ENCODE assay signal across 8 cellular contexts in genomic region chr2:216015722-216016464, GRCh38. TPM values are rescaled to one million over a fixed set of nuclear protein-coding genes. Genes with fewer than 3 reads are reported as not detected.
DNase-seq lines count a peak whose midpoint lies in the region; ATAC-seq and TF ChIP-seq lines count a peak whose summit lies in the region.

No MANE protein-coding gene starts in this region.

- intact Hi-C loops in psoas muscle (cut with DNase I): no loop called here

- peak; percentile 83 for ATAC-seq in GM19043 (IDR thresholded peaks at IDR 0.05; ENCODE audit: low read depth, unreplicated experiment)
- peak; percentile 77 for ATAC-seq in HG03108 (IDR thresholded peaks at IDR 0.05; ENCODE audit: unreplicated experiment)
- no peak for ATAC-seq in psoas muscle

- H3K36me3 ChIP-seq in BLaER1 (no peaks in the 10 kb centered on the region), SU-DHL-6 (ENCODE audit: low read length) (no peaks in the 10 kb centered on the region), psoas muscle (ENCODE audit: insufficient read depth in 1 of 2, low read depth in 1 of 2) (no peaks in the 10 kb centered on the region)

- H4K20me1 ChIP-seq in BLaER1: no peaks in the 10 kb centered on the region
- no peaks in the 10 kb centered on the region for H4K20me1 ChIP-seq in SU-DHL-6 (ENCODE audit: low read depth, low read length)

- WGBS in psoas muscle, 3 donors: 66 to 78% (median 75%) methylated on average over 5 of the region's 5 CpGs

- peak overlapping the region; percentile 65 for H3K4me2 ChIP-seq in BLaER1
- H3K4me2 ChIP-seq in SU-DHL-6 (ENCODE audit: low read depth, low read length, poor library complexity, severe bottlenecking): peak overlapping the region; percentile 51

- H3K9me2 ChIP-seq in SU-DHL-6 (replicated peaks; ENCODE audit: insufficient read depth, low read length): no peaks in the 10 kb centered on the region

- TF ChIP-seq CTCF in SU-DHL-6 (IDR thresholded peaks at IDR 0.05; ENCODE audit: insufficient read depth, low read length, poor library complexity, severe bottlenecking): no peak
- TF ChIP-seq CTCF in psoas muscle (IDR thresholded peaks at IDR 0.05): no peak
- no peak for TF ChIP-seq CTCF in coronary artery (IDR thresholded peaks at IDR 0.05)

- H2AFZ ChIP-seq in SU-DHL-6 (ENCODE audit: low read depth, low read length, severe bottlenecking): peak overlapping the region; percentile 29

- peaks cover 6% of the 10 kb centered on the region; the same call in 1 of the 2 replicates for H3K79me2 ChIP-seq in SU-DHL-6 (ENCODE audit: insufficient read depth, low read length)

- DNase-seq in kidney tubule cell (ENCODE audit: low spot score) (peak; percentile 54), psoas muscle (no peak), NCI-H1930 (lab: John Stamatoyannopoulos, UW) (no peak), coronary artery (ENCODE audit: low spot score) (no peak)

- H3K27ac ChIP-seq in BLaER1 (peak overlapping the region; percentile 37; the same call in 1 of the 2 replicates), SU-DHL-6 (ENCODE audit: low read depth, low read length) (peak overlapping the region; percentile 67), psoas muscle (no peak overlapping the region), coronary artery (no peak overlapping the region)

- peaks cover 45% of the 10 kb centered on the region for H3K4me1 ChIP-seq in BLaER1
- H3K4me1 ChIP-seq in psoas muscle: no peaks in the 10 kb centered on the region

- H3K9ac ChIP-seq in BLaER1 (no peak overlapping the region), SU-DHL-6 (ENCODE audit: low read length) (0 out of 2 replicates have a peak overlapping the region, but pooled peaks have one; percentile 4)

- no peaks in the 10 kb centered on the region for H3K27me3 ChIP-seq in BLaER1
- no peaks in the 10 kb centered on the region for H3K27me3 ChIP-seq in SU-DHL-6 (ENCODE audit: low read length)
- H3K27me3 ChIP-seq in psoas muscle (ENCODE audit: insufficient read depth in 3 of 3, low read length in 2 of 3): no peaks in the 10 kb centered on the region

- no peaks in the 10 kb centered on the region for H3K9me3 ChIP-seq in BLaER1
- H3K9me3 ChIP-seq in SU-DHL-6 (ENCODE audit: insufficient read depth, low read length): no peaks in the 10 kb centered on the region
- no peaks in the 10 kb centered on the region for H3K9me3 ChIP-seq in psoas muscle

- H3K4me3 ChIP-seq in BLaER1: no peak overlapping the region
- no peak overlapping the region for H3K4me3 ChIP-seq in SU-DHL-6 (ENCODE audit: insufficient read depth, low read length, poor library complexity, severe bottlenecking)
- no peak overlapping the region for H3K4me3 ChIP-seq in psoas muscle
- H3K4me3 ChIP-seq in coronary artery: no peak overlapping the region

- H3F3A ChIP-seq in SU-DHL-6 (ENCODE audit: insufficient read depth): peaks cover 7% of the 10 kb centered on the region; the same call in 1 of the 2 replicates

RNA-seq across cellular contexts. Expression of gene MREG, which starts 2.5 kb away (rescaled TPM):
- total RNA-seq in psoas muscle: under 1 TPM; 0.24 to 0.64 (median 0.43) TPM
- polyA plus RNA-seq in psoas muscle: 1 to 10 TPM in 1 of 3 donors, under 1 TPM in 2; 0.34 to 6.8 (median 0.37) TPM

Comparison
In these comparisons a context has a peak if more than half of its experiments do, and no peak if none do; other contexts are left out.
1. H3K27ac ChIP-seq: peak in BLaER1 (single experiment) and SU-DHL-6 (single experiment); none in psoas muscle (single experiment) and coronary artery (0 of 2).
2. ATAC-seq: peak in GM19043 (single experiment) and HG03108 (single experiment); none in psoas muscle (0 of 4).